Comparison of ENCODE assay signal across 8 cellular contexts in the genomic region with DNA sequence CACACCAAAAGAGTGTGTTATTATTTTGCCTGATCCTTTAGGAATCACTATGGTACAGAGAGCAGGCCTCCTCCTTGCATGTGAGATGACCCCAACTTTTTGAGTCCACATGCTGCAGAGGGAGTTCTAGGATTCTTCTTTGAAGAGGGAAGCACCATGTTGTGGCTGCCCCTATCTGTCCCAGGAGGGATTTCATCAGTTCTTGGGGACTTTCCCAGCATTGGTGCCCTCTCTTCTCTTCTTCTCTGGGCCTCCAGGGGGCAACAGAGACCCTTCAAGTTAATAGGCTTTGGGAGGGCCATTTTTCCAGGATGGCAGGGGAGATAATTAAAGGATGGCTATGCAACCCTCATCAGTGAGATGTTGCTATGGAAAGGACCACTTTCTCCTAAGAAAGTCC. TPM values are rescaled to one million over a fixed set of nuclear protein-coding genes. Genes with fewer than 3 reads are reported as not detected.
DNase-seq lines count a peak whose midpoint lies in the region; ATAC-seq, FAIRE-seq and TF ChIP-seq lines count a peak whose summit lies in the region.

No MANE protein-coding gene starts in this region.

- peak; percentile 39 for TF ChIP-seq CTCF in HepG2 (CRISPR knock-in tag; IDR thresholded peaks at IDR 0.05)
- peak in 1 of 4 donors; percentile 12 for TF ChIP-seq CTCF in right lobe of liver (IDR thresholded peaks at IDR 0.05)
- TF ChIP-seq CTCF in mammary epithelial cell (conservative IDR thresholded peaks at IDR 0.05 in 1 of 2, IDR thresholded peaks at IDR 0.05 in 1 of 2; ENCODE audit: extremely low read depth in 1 of 2, insufficient read depth in 1 of 2, low read depth in 1 of 2, low read length in 2 of 2) = peak; percentile 37 to 53

- CTCF ChIA-PET in HepG2 (lab: Yijun Ruan, JAX; ENCODE audit: low intra/inter-chr PET ratio, low total read pairs) (no interaction called here), mammary epithelial cell (lab: Charles Lee; ENCODE audit: low non-redundant PET) (no interaction called here)

- TF ChIP-seq EP300 in HepG2 (IDR thresholded peaks at IDR 0.05; ENCODE audit: low read depth in 2 of 2, low read length in 2 of 2) (no peak), HepG2 (CRISPR knock-in tag; IDR thresholded peaks at IDR 0.05; ENCODE audit: borderline replicate concordance) (no peak)

- BruUV-seq in HepG2 (replicated peaks; lab: Mats Ljungman, UMichigan) (no TSS peak), mammary epithelial cell (replicated peaks; lab: Mats Ljungman, UMichigan) (no TSS peak)

- intact Hi-C loops in HepG2 (cut with micrococcal nuclease; ENCODE audit: unreplicated experiment) = no loop called here
- intact Hi-C loops in right lobe of liver (cut with DNase I) = no loop called here
- intact Hi-C loops in mammary epithelial cell (cut with micrococcal nuclease) = no loop called here

- H3K9ac ChIP-seq in HepG2 (ENCODE audit: insufficient read depth, low read depth, low read length) = no peak overlapping the region
- no peak overlapping the region for H3K9ac ChIP-seq in Karpas-422 (ENCODE audit: low read length)
- no peak overlapping the region for H3K9ac ChIP-seq in mammary epithelial cell (ENCODE audit: insufficient read depth, low read length)

- H3K4me3 ChIP-seq in HepG2 (replicated peaks in 1 of 3; ENCODE audit: insufficient read depth in 1 of 3, low read depth in 2 of 3, low read length in 3 of 3) (no peak overlapping the region), right lobe of liver (no peak overlapping the region), Karpas-422 (ENCODE audit: low read length) (no peak overlapping the region), mammary epithelial cell (replicated peaks in 1 of 3; ENCODE audit: insufficient read depth in 1 of 3, low read depth in 2 of 3, low read length in 3 of 3) (no peak overlapping the region)

- no peak overlapping the region for H3K4me3 Mint-ChIP-seq in stimulated activated effector memory CD8-positive, alpha-beta T cell treated with anti-CD3 and anti-CD28 coated beads, Interleukin-12 subunit alpha, Interleukin-12 subunit beta, amount 100 ng/mL, for 72 hours

- no peak overlapping the region for H3K27ac Mint-ChIP-seq in stimulated activated effector memory CD8-positive, alpha-beta T cell treated with anti-CD3 and anti-CD28 coated beads, Interleukin-12 subunit alpha, Interleukin-12 subunit beta, amount 100 ng/mL, for 72 hours

- dilution Hi-C loops in mammary epithelial cell (cut with HindIII; ENCODE audit: low sequenced_read_pairs) = no loop called here

- in situ Hi-C loops in HepG2 (cut with HindIII; ENCODE audit: extremely low pct_ligation_motif_present, low pct_unique_long_range_greater_than_20kb) (no loop called here), mammary epithelial cell (cut with MboI; ENCODE audit: low sequenced_read_pairs in 2 of 2) (no loop called here)

- H3K4me1 Mint-ChIP-seq in stimulated activated effector memory CD8-positive, alpha-beta T cell treated with anti-CD3 and anti-CD28 coated beads, Interleukin-12 subunit alpha, Interleukin-12 subunit beta, amount 100 ng/mL, for 72 hours = no peaks in the 10 kb centered on the region

- DNase-seq in HepG2 (ENCODE audit: low spot score) (peak; percentile 44), right lobe of liver (no peak), Karpas-422 (peak; percentile 82), mammary epithelial cell (peak; percentile 30), occipital lobe (lab: John Stamatoyannopoulos, UW) (no peak), hippocampal formation (lab: John Stamatoyannopoulos, UW) (no peak)
- DNase-seq in stimulated activated effector memory CD8-positive, alpha-beta T cell treated with anti-CD3 and anti-CD28 coated beads, Interleukin-12 subunit alpha, Interleukin-12 subunit beta, amount 100 ng/mL, for 72 hours (ENCODE audit: low spot score in 2 of 2) = peak in 1 of 2 donors; percentile 51

- H4K20me1 ChIP-seq in HepG2 (ENCODE audit: insufficient read depth, low read length) = no peaks in the 10 kb centered on the region
- no peaks in the 10 kb centered on the region for H4K20me1 ChIP-seq in Karpas-422 (ENCODE audit: insufficient read depth, low read depth, low read length)
- H4K20me1 ChIP-seq in mammary epithelial cell (ENCODE audit: insufficient read depth, low read length) = no peaks in the 10 kb centered on the region

- H3K4me1 ChIP-seq in HepG2 (ENCODE audit: insufficient read depth, low read length) = no peaks in the 10 kb centered on the region
- no peaks in the 10 kb centered on the region for H3K4me1 ChIP-seq in right lobe of liver
- H3K4me1 ChIP-seq in Karpas-422 (ENCODE audit: low read length) = no peaks in the 10 kb centered on the region
- peaks cover 11% of the 10 kb centered on the region for H3K4me1 ChIP-seq in mammary epithelial cell (ENCODE audit: insufficient read depth, low read length)

- no peaks in the 10 kb centered on the region for H3K36me3 ChIP-seq in HepG2 (replicated peaks in 1 of 2; ENCODE audit: control insufficient read depth in 1 of 2, insufficient read depth in 2 of 2, low read length in 2 of 2)
- H3K36me3 ChIP-seq in right lobe of liver = no peaks in the 10 kb centered on the region
- H3K36me3 ChIP-seq in Karpas-422 (ENCODE audit: insufficient read depth, low read length) = no peaks in the 10 kb centered on the region
- no peaks in the 10 kb centered on the region for H3K36me3 ChIP-seq in mammary epithelial cell (ENCODE audit: insufficient read depth, low read length)

- ATAC-seq in HepG2 (peak; percentile 96), right lobe of liver (no peak), GM21723 (IDR thresholded peaks at IDR 0.05; ENCODE audit: unreplicated experiment) (peak; percentile 94)
- ATAC-seq in stimulated activated effector memory CD8-positive, alpha-beta T cell treated with anti-CD3 and anti-CD28 coated beads, Interleukin-12 subunit alpha, Interleukin-12 subunit beta, amount 100 ng/mL, for 72 hours = peak; percentile 60

- no peaks in the 10 kb centered on the region for H3K9me2 ChIP-seq in Karpas-422 (replicated peaks; ENCODE audit: insufficient read depth, low read length)

- H3K9me3 Mint-ChIP-seq in stimulated activated effector memory CD8-positive, alpha-beta T cell treated with anti-CD3 and anti-CD28 coated beads, Interleukin-12 subunit alpha, Interleukin-12 subunit beta, amount 100 ng/mL, for 72 hours = no peaks in the 10 kb centered on the region

- H2AFZ ChIP-seq in HepG2 (ENCODE audit: low read length) (no peak overlapping the region), Karpas-422 (ENCODE audit: low read length) (no peak overlapping the region), mammary epithelial cell (ENCODE audit: low read depth, low read length) (no peak overlapping the region)

- POLR2A ChIA-PET in HepG2 (lab: Yijun Ruan, JAX) = no interaction called here

- H3K36me3 Mint-ChIP-seq in stimulated activated effector memory CD8-positive, alpha-beta T cell treated with anti-CD3 and anti-CD28 coated beads, Interleukin-12 subunit alpha, Interleukin-12 subunit beta, amount 100 ng/mL, for 72 hours = no peaks in the 10 kb centered on the region

- H3K4me2 ChIP-seq in HepG2 (ENCODE audit: low read depth, low read length) (no peak overlapping the region), Karpas-422 (ENCODE audit: low read depth, low read length, poor library complexity, severe bottlenecking) (no peak overlapping the region), mammary epithelial cell (ENCODE audit: insufficient read depth, low read depth, low read length) (no peak overlapping the region)

- TF ChIP-seq POLR2A in HepG2 (IDR thresholded peaks at IDR 0.05; ENCODE audit: insufficient read depth in 1 of 2, low read depth in 2 of 2, low read length in 2 of 2) (no peak), right lobe of liver (IDR thresholded peaks at IDR 0.05) (no peak)

- no peak for FAIRE-seq in HepG2 (lab: Jason Lieb, UNC)

- H3K9me3 ChIP-seq in HepG2 (ENCODE audit: low read length) (no peaks in the 10 kb centered on the region), right lobe of liver (no peaks in the 10 kb centered on the region), Karpas-422 (ENCODE audit: low read length) (no peaks in the 10 kb centered on the region), mammary epithelial cell (replicated peaks; ENCODE audit: insufficient read depth, low read length) (no peaks in the 10 kb centered on the region)

- H3K27me3 ChIP-seq in HepG2 (ENCODE audit: control insufficient read depth in 1 of 2, insufficient read depth in 2 of 2, low read length in 2 of 2) = peaks cover 0 to 4% of the 10 kb centered on the region in 2 experiments; a peak in 2 of 5 replicates
- H3K27me3 ChIP-seq in right lobe of liver = no peaks in the 10 kb centered on the region
- no peaks in the 10 kb centered on the region for H3K27me3 ChIP-seq in Karpas-422 (ENCODE audit: low read length)
- H3K27me3 ChIP-seq in mammary epithelial cell (ENCODE audit: insufficient read depth, low read length) = no peaks in the 10 kb centered on the region

- no peak overlapping the region for H3K27ac ChIP-seq in HepG2 (ENCODE audit: extremely low read length, insufficient read depth, low read length)
- no peak overlapping the region for H3K27ac ChIP-seq in right lobe of liver
- no peak overlapping the region for H3K27ac ChIP-seq in Karpas-422 (ENCODE audit: low read length)
- H3K27ac ChIP-seq in mammary epithelial cell (ENCODE audit: insufficient read depth, low read depth, low read length) = no peak overlapping the region

- TF ChIP-seq RAD21 in HepG2 (CRISPR knock-in tag; IDR thresholded peaks at IDR 0.05) = no peak

- H3K79me2 ChIP-seq in HepG2 (ENCODE audit: insufficient read depth, low read length) (no peaks in the 10 kb centered on the region), Karpas-422 (ENCODE audit: low read length) (no peaks in the 10 kb centered on the region), mammary epithelial cell (ENCODE audit: insufficient read depth, low read length) (no peaks in the 10 kb centered on the region)

RNA-seq across cellular contexts. Expression of a gene that starts 3.6 kb away (rescaled TPM):
- total RNA-seq in HepG2 (2016; rRNA removed; fragmentation: Illumina TruSeq; extraction: Trizol) (0.09 TPM in 1 of 2 replicates, not detected in the other), right lobe of liver (under 1 TPM in 1 of 6 experiments, not detected in 5; 0.22 TPM), mammary epithelial cell (10 to 100 TPM in 1 of 2 donors, 1 to 10 TPM in 1; 1.7 to 70.5 TPM), occipital lobe (not detected)
- total RNA-seq in HepG2 (2016; cell fraction: cytosol; rRNA removed; fragmentation: Illumina TruSeq; extraction: Trizol; ENCODE audit: low read depth) = not detected in 2 replicates
- total RNA-seq in HepG2 (2016; cell fraction: insoluble cytoplasmic fraction; rRNA removed; fragmentation: Illumina TruSeq; extraction: Trizol) = 0.15 and 0.19 TPM in 2 replicates
- not detected in 2 replicates for total RNA-seq in HepG2 (2016; cell fraction: membrane; rRNA removed; fragmentation: Illumina TruSeq; extraction: Trizol)
- not detected in 2 replicates for total RNA-seq in HepG2 (2016; cell fraction: nucleus; rRNA removed; fragmentation: Illumina TruSeq; extraction: Trizol)
- polyA plus RNA-seq in HepG2 (2011; rRNA removed) (0.21 and 0.30 TPM in 2 replicates), mammary epithelial cell (22.1 TPM)
- 0.15 and 0.32 TPM in 2 replicates for polyA plus RNA-seq in HepG2 (2011; cell fraction: cytosol; rRNA removed)
- polyA plus RNA-seq in HepG2 (2011; cell fraction: nucleus; rRNA removed) = not detected in 2 replicates
- 0.08 TPM in 1 of 2 replicates, not detected in the other for polyA plus RNA-seq in HepG2 (2012)
- 0.07 TPM in 1 of 2 replicates, not detected in the other for polyA plus RNA-seq in HepG2 (2016; cell fraction: cytosol; fragmentation: Illumina TruSeq; extraction: Trizol; ENCODE audit: low read depth)
- not detected in 2 replicates for polyA plus RNA-seq in HepG2 (2016; cell fraction: insoluble cytoplasmic fraction; fragmentation: Illumina TruSeq; extraction: Trizol; ENCODE audit: low read depth)
- not detected in 2 replicates for polyA plus RNA-seq in HepG2 (2016; cell fraction: membrane; fragmentation: Illumina TruSeq; extraction: Trizol; ENCODE audit: low read depth)
- not detected in 2 replicates for polyA plus RNA-seq in HepG2 (2016; cell fraction: nucleus; fragmentation: Illumina TruSeq; extraction: Trizol; ENCODE audit: insufficient read depth, low read depth)
- not detected in 2 replicates for polyA minus RNA-seq in HepG2 (2011; rRNA and poly(A)+ RNA removed; ENCODE audit: low replicate concordance)
- polyA minus RNA-seq in HepG2 (2011; cell fraction: cytosol; rRNA and poly(A)+ RNA removed) = not detected in 2 replicates
- not detected in 2 replicates for polyA minus RNA-seq in HepG2 (2011; cell fraction: nucleus; rRNA and poly(A)+ RNA removed)
- total RNA-seq in Karpas-422 (2014; rRNA removed; shearing (Covaris generic); ENCODE audit: low replicate concordance) = not detected in 2 replicates
- polyA minus RNA-seq in mammary epithelial cell = 4.7 TPM

RNA-seq across cellular contexts. Expression of a gene that starts 14.0 kb away (rescaled TPM):
- not detected in 2 replicates for total RNA-seq in HepG2 (2016; rRNA removed; fragmentation: Illumina TruSeq; extraction: Trizol)
- total RNA-seq in HepG2 (2016; cell fraction: cytosol; rRNA removed; fragmentation: Illumina TruSeq; extraction: Trizol; ENCODE audit: low read depth) = not detected in 2 replicates
- total RNA-seq in HepG2 (2016; cell fraction: insoluble cytoplasmic fraction; rRNA removed; fragmentation: Illumina TruSeq; extraction: Trizol) = not detected in 2 replicates
- not detected in 2 replicates for total RNA-seq in HepG2 (2016; cell fraction: membrane; rRNA removed; fragmentation: Illumina TruSeq; extraction: Trizol)
- total RNA-seq in HepG2 (2016; cell fraction: nucleus; rRNA removed; fragmentation: Illumina TruSeq; extraction: Trizol) = not detected in 2 replicates
- 0.03 and 0.18 TPM in 2 replicates for polyA plus RNA-seq in HepG2 (2011; rRNA removed)
- polyA plus RNA-seq in HepG2 (2011; cell fraction: cytosol; rRNA removed) = 0.07 and 0.14 TPM in 2 replicates
- 0.07 TPM in 1 of 2 replicates, not detected in the other for polyA plus RNA-seq in HepG2 (2011; cell fraction: nucleus; rRNA removed)
- not detected in 2 replicates for polyA plus RNA-seq in HepG2 (2012)
- polyA plus RNA-seq in HepG2 (2016; cell fraction: cytosol; fragmentation: Illumina TruSeq; extraction: Trizol; ENCODE audit: low read depth) = not detected in 2 replicates
- polyA plus RNA-seq in HepG2 (2016; cell fraction: insoluble cytoplasmic fraction; fragmentation: Illumina TruSeq; extraction: Trizol; ENCODE audit: low read depth) = not detected in 2 replicates
- polyA plus RNA-seq in HepG2 (2016; cell fraction: membrane; fragmentation: Illumina TruSeq; extraction: Trizol; ENCODE audit: low read depth) = not detected in 2 replicates
- polyA plus RNA-seq in HepG2 (2016; cell fraction: nucleus; fragmentation: Illumina TruSeq; extraction: Trizol; ENCODE audit: insufficient read depth, low read depth) = not detected in 2 replicates
- not detected in 2 replicates for polyA minus RNA-seq in HepG2 (2011; rRNA and poly(A)+ RNA removed; ENCODE audit: low replicate concordance)
- polyA minus RNA-seq in HepG2 (2011; cell fraction: cytosol; rRNA and poly(A)+ RNA removed) = not detected in 2 replicates
- polyA minus RNA-seq in HepG2 (2011; cell fraction: nucleus; rRNA and poly(A)+ RNA removed) = not detected in 2 replicates
- total RNA-seq in right lobe of liver = under 1 TPM in 1 of 6 experiments, not detected in 5; 0.35 TPM
- total RNA-seq in Karpas-422 (2014; rRNA removed; shearing (Covaris generic); ENCODE audit: low replicate concordance) = not detected in 2 replicates
- total RNA-seq in mammary epithelial cell = 10 to 100 TPM in 1 of 2 donors, 1 to 10 TPM in 1; 2.5 to 30.6 TPM
- 9.2 TPM for polyA plus RNA-seq in mammary epithelial cell
- polyA minus RNA-seq in mammary epithelial cell = 2.0 TPM
- not detected for total RNA-seq in occipital lobe

RNA-seq across cellular contexts. Expression of a gene that starts 49.0 kb away (rescaled TPM):
- total RNA-seq in HepG2 (2016; rRNA removed; fragmentation: Illumina TruSeq; extraction: Trizol) (0.49 and 1.2 TPM in 2 replicates), right lobe of liver (not detected), mammary epithelial cell (1 to 10 TPM in 1 of 2 donors, not detected in 1; 5.8 TPM), occipital lobe (not detected)
- total RNA-seq in HepG2 (2016; cell fraction: cytosol; rRNA removed; fragmentation: Illumina TruSeq; extraction: Trizol; ENCODE audit: low read depth) = 0.26 TPM in 1 of 2 replicates, not detected in the other
- total RNA-seq in HepG2 (2016; cell fraction: insoluble cytoplasmic fraction; rRNA removed; fragmentation: Illumina TruSeq; extraction: Trizol) = 1.1 TPM in 2 replicates
- total RNA-seq in HepG2 (2016; cell fraction: membrane; rRNA removed; fragmentation: Illumina TruSeq; extraction: Trizol) = 0.31 and 0.34 TPM in 2 replicates
- 0.65 and 0.94 TPM in 2 replicates for total RNA-seq in HepG2 (2016; cell fraction: nucleus; rRNA removed; fragmentation: Illumina TruSeq; extraction: Trizol)
- polyA plus RNA-seq in HepG2 (2011; rRNA removed) (0.94 and 1.5 TPM in 2 replicates), mammary epithelial cell (0.53 TPM)
- 0.94 and 1.2 TPM in 2 replicates for polyA plus RNA-seq in HepG2 (2011; cell fraction: cytosol; rRNA removed)
- polyA plus RNA-seq in HepG2 (2011; cell fraction: nucleus; rRNA removed) = 0.43 and 0.77 TPM in 2 replicates
- 0.33 and 0.63 TPM in 2 replicates for polyA plus RNA-seq in HepG2 (2012)
- 0.15 and 0.17 TPM in 2 replicates for polyA plus RNA-seq in HepG2 (2016; cell fraction: cytosol; fragmentation: Illumina TruSeq; extraction: Trizol; ENCODE audit: low read depth)
- polyA plus RNA-seq in HepG2 (2016; cell fraction: insoluble cytoplasmic fraction; fragmentation: Illumina TruSeq; extraction: Trizol; ENCODE audit: low read depth) = 0.53 and 0.59 TPM in 2 replicates
- 0.29 and 0.79 TPM in 2 replicates for polyA plus RNA-seq in HepG2 (2016; cell fraction: membrane; fragmentation: Illumina TruSeq; extraction: Trizol; ENCODE audit: low read depth)
- polyA plus RNA-seq in HepG2 (2016; cell fraction: nucleus; fragmentation: Illumina TruSeq; extraction: Trizol; ENCODE audit: insufficient read depth, low read depth) = 2.2 and 2.5 TPM in 2 replicates
- 0.48 TPM in 1 of 2 replicates, not detected in the other for polyA minus RNA-seq in HepG2 (2011; rRNA and poly(A)+ RNA removed; ENCODE audit: low replicate concordance)
- 0.40 and 0.62 TPM in 2 replicates for polyA minus RNA-seq in HepG2 (2011; cell fraction: cytosol; rRNA and poly(A)+ RNA removed)
- 0.26 and 1.5 TPM in 2 replicates for polyA minus RNA-seq in HepG2 (2011; cell fraction: nucleus; rRNA and poly(A)+ RNA removed)
- not detected in 2 replicates for total RNA-seq in Karpas-422 (2014; rRNA removed; shearing (Covaris generic); ENCODE audit: low replicate concordance)
- not detected for polyA minus RNA-seq in mammary epithelial cell

Comparison
In these comparisons a context has a peak if more than half of its experiments do, and no peak if none do; other contexts are left out.
1. ATAC-seq: peak in HepG2 (single experiment), GM21723 (single experiment) and stimulated activated effector memory CD8-positive, alpha-beta T cell treated with anti-CD3 and anti-CD28 coated beads, Interleukin-12 subunit alpha, Interleukin-12 subunit beta, amount 100 ng/mL, for 72 hours (single experiment); none in right lobe of liver (0 of 4).
2. DNase-seq: peak in HepG2 (single experiment), Karpas-422 (single experiment) and mammary epithelial cell (single experiment); none in right lobe of liver (0 of 3), occipital lobe (single experiment) and hippocampal formation (0 of 2).